Comparison of ENCODE assay signal across 1 cellular context in genomic region chr1:5119496-5120234, GRCh38.
TF ChIP-seq lines count a peak whose summit lies in the region.

No MANE protein-coding gene starts in this region.

TF ChIP-seq in WTC11, 78 proteins besides CTCF, POLR2A, EP300 and RAD21 (continued from another document):
- TF ChIP-seq NR1H2 (CRISPR knock-in tag; IDR thresholded peaks at IDR 0.05) (no peak), ZNF532 (CRISPR knock-in tag; IDR thresholded peaks at IDR 0.05; ENCODE audit: borderline replicate concordance) (no peak), CREM (CRISPR knock-in tag; IDR thresholded peaks at IDR 0.05) (no peak), PREB (CRISPR knock-in tag; IDR thresholded peaks at IDR 0.05; ENCODE audit: borderline replicate concordance) (no peak), EMX1 (CRISPR knock-in tag; IDR thresholded peaks at IDR 0.05) (no peak)
